In the genomic region with DNA sequence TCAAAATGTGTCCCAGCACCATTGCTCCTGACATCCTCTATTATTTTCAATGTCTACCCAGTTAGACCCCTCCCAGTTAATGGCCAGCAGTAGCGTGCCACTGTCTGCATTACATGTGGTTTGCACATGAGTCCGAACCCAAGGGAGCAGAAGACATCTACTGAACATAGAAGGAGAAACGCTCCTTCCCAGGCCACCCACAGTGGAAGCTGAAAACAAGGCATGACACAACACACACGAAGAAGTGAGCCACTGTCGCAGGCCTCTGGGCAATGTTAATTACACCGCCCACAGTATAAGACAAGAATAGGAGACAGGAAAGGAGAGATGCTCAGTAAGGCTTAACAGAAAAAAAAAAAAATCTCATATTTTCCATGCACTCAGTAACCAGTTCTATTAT, we compare ENCODE assay signal across 28 cellular contexts. TPM values are rescaled to one million over a fixed set of nuclear protein-coding genes. Genes with fewer than 3 reads are reported as not detected.
"Had no signal": no experiment of that assay in that cellular context is flagged by ENCODE, and none has a peak within 500 bp of the region (broad histone marks: within the 10 kb centered on the region; RNA-seq: fewer than 3 reads in every experiment).

No MANE protein-coding gene starts in this region.

- H3K4me1 Mint-ChIP-seq: naive thymus-derived CD4-positive, alpha-beta T cell; stimulated activated effector memory CD8-positive, alpha-beta T cell treated with anti-CD3 and anti-CD28 coated beads, Interleukin-12 subunit alpha, Interleukin-12 subunit beta, amount 100 ng/mL, for 72 hours had no signal

- FAIRE-seq: endothelial cell of umbilical vein, islet of Langerhans had no signal

- ATAC-seq: gastrocnemius medialis; heart right ventricle; left cardiac atrium; left lung; naive thymus-derived CD4-positive, alpha-beta T cell; sciatic nerve; stimulated activated effector memory CD8-positive, alpha-beta T cell treated with anti-CD3 and anti-CD28 coated beads, Interleukin-12 subunit alpha, Interleukin-12 subunit beta, amount 100 ng/mL, for 72 hours had no signal

- H3K9me3 ChIP-seq: gastrocnemius medialis, heart right ventricle, left lung, prostate gland, right atrium auricular region, testis, tibial artery had no signal

- H2AFZ ChIP-seq: neural progenitor cell had no signal

- H3K4me3 Mint-ChIP-seq: naive thymus-derived CD4-positive, alpha-beta T cell; nephron; neural progenitor cell; stimulated activated effector memory CD8-positive, alpha-beta T cell treated with anti-CD3 and anti-CD28 coated beads, Interleukin-12 subunit alpha, Interleukin-12 subunit beta, amount 100 ng/mL, for 72 hours; type B pancreatic cell had no signal

- H3K4me3 ChIP-seq: coronary artery, gastrocnemius medialis, heart right ventricle, left lung, neural progenitor cell, prostate gland, right atrium auricular region, testis, tibial artery had no signal

- H3K27ac Mint-ChIP-seq: naive thymus-derived CD4-positive, alpha-beta T cell; neural progenitor cell; stimulated activated effector memory CD8-positive, alpha-beta T cell treated with anti-CD3 and anti-CD28 coated beads, Interleukin-12 subunit alpha, Interleukin-12 subunit beta, amount 100 ng/mL, for 72 hours; type B pancreatic cell had no signal

- DNase-seq: dermis blood vessel endothelial cell; effector memory CD4-positive, alpha-beta T cell; foreskin fibroblast; gastrocnemius medialis; glutamatergic neuron; heart right ventricle; hippocampal formation; left cardiac atrium; left lung; mesenchymal stem cell; midbrain; naive thymus-derived CD4-positive, alpha-beta T cell; stimulated activated CD4-positive, alpha-beta T cell treated with anti-CD3 and anti-CD28 coated beads, Interleukin-2, amount 100 ng/mL, for 24 hours; stimulated activated CD4-positive, alpha-beta T cell treated with anti-CD3 and anti-CD28 coated beads, Interleukin-4, amount 100 ng/mL, for 24 hours; stimulated activated naive CD4-positive, alpha-beta T cell treated with Interleukin-2 at 50 U/mL for 16 hours; substantia nigra; testis; tibial artery had no signal

- H3K9ac ChIP-seq: neural progenitor cell had no signal

- H3K4me2 ChIP-seq: neural progenitor cell had no signal

- H3K9me3 Mint-ChIP-seq: naive thymus-derived CD4-positive, alpha-beta T cell; neural progenitor cell; stimulated activated effector memory CD8-positive, alpha-beta T cell treated with anti-CD3 and anti-CD28 coated beads, Interleukin-12 subunit alpha, Interleukin-12 subunit beta, amount 100 ng/mL, for 72 hours had no signal

- H3K27me3 Mint-ChIP-seq: type B pancreatic cell had no signal

- H3K27ac ChIP-seq: gastrocnemius medialis, heart right ventricle, left lung, neural progenitor cell, prostate gland, right atrium auricular region, testis had no signal

- H3K27me3 ChIP-seq: gastrocnemius medialis, heart right ventricle, left lung, neural progenitor cell, right atrium auricular region, testis, tibial artery had no signal

- H3K4me1 ChIP-seq: gastrocnemius medialis, left lung, neural progenitor cell, prostate gland, right atrium auricular region, testis had no signal

- H3K36me3 Mint-ChIP-seq: naive thymus-derived CD4-positive, alpha-beta T cell; neural progenitor cell; stimulated activated effector memory CD8-positive, alpha-beta T cell treated with anti-CD3 and anti-CD28 coated beads, Interleukin-12 subunit alpha, Interleukin-12 subunit beta, amount 100 ng/mL, for 72 hours; type B pancreatic cell had no signal

- H3K36me3 ChIP-seq: gastrocnemius medialis, heart right ventricle, left lung, neural progenitor cell, prostate gland, right atrium auricular region, tibial artery had no signal

RNA-seq across cellular contexts. Expression of gene MKX, which starts 50.5 kb away (rescaled TPM):
- total RNA-seq: dermis blood vessel endothelial cell; endothelial cell of umbilical vein; naive thymus-derived CD4-positive, alpha-beta T cell had no signal
- polyA plus RNA-seq: endothelial cell of umbilical vein; naive thymus-derived CD4-positive, alpha-beta T cell had no signal
